Comparison of ENCODE assay signal across 9 cellular contexts in the genomic region with DNA sequence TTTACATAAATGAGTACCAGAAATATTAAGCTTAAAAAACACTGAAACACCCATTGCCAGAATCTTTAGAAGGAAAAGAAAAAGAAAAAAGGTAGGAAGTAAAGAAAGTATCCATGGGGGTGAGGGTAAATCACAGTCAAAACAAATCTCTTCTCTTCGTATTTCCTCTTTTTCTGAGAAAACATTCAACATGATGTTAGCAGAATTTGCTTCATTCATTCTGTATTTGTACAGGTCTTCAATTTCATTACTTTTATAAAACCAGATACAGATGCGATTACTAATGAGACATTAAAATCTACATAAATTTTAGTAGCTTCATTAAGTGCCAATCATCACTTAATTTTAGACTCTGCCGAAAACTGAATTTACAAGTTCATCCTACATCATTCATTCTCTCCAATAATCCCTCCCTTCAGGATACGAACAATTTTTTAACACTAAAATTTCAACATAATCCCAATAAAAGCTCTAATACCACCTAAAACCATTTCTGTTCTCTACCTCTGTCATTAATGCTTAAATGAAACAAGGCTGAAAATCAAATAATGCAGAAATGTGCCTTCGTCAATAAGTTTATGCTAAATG. TPM values are rescaled to one million over a fixed set of nuclear protein-coding genes. Genes with fewer than 3 reads are reported as not detected.
DNase-seq lines count a peak whose midpoint lies in the region; ATAC-seq, FAIRE-seq and TF ChIP-seq lines count a peak whose summit lies in the region.
"Had no signal": no experiment of that assay in that cellular context is flagged by ENCODE, and none has a peak within 500 bp of the region (broad histone marks: within the 10 kb centered on the region; RNA-seq: fewer than 3 reads in every experiment).

No MANE protein-coding gene starts in this region.

- H3K4me3 ChIP-seq in AG04450 (ENCODE audit: low read depth, low read length), result peak overlapping the region; percentile 70
- H3K4me3 ChIP-seq in keratinocyte (ENCODE audit: control insufficient read depth in 2 of 3, extremely low read depth in 1 of 3, insufficient read depth in 2 of 3, low read depth in 1 of 3, low read length in 3 of 3), result peak overlapping the region; percentile 64 to 94 (median 86)

- no peaks in the 10 kb centered on the region for H3K27me3 ChIP-seq in AG04450 (ENCODE audit: control insufficient read depth, insufficient read depth, low read length)
- no peaks in the 10 kb centered on the region for H3K27me3 ChIP-seq in keratinocyte (ENCODE audit: control insufficient read depth, extremely low read depth, insufficient read depth, low read length)

- peak; percentile 28 for ATAC-seq in GM18511 (IDR thresholded peaks at IDR 0.05; ENCODE audit: unreplicated experiment)
- ATAC-seq in HG03457 (IDR thresholded peaks at IDR 0.05; ENCODE audit: unreplicated experiment), result no peak
- ATAC-seq in HG03196 (IDR thresholded peaks at IDR 0.05; ENCODE audit: unreplicated experiment), result no peak

- no peak overlapping the region for H3K27ac ChIP-seq in AG04450 (ENCODE audit: low read depth, low read length)
- peak overlapping the region; percentile 84 for H3K27ac ChIP-seq in keratinocyte (ENCODE audit: control insufficient read depth, insufficient read depth, low read length)

- no peaks in the 10 kb centered on the region for H4K20me1 ChIP-seq in keratinocyte (ENCODE audit: control insufficient read depth, extremely low read depth, insufficient read depth, low read length)

- FAIRE-seq in keratinocyte (lab: Jason Lieb, UNC), result no peak

- H2AFZ ChIP-seq in keratinocyte (ENCODE audit: control insufficient read depth, low read length), result no peak overlapping the region

- no peaks in the 10 kb centered on the region for H3K9me3 Mint-ChIP-seq in activated T-helper 2 cell treated with anti-CD3 and anti-CD28 coated beads, Interferon-gamma antibody, Interleukin-2, Interleukin-4, amounts not matched to agents 10 μg/mL and 5 μg/mL and 100 μg/mL, durations not matched to agents 14 hours and 24 hours and 36 hours

- peak overlapping the region; percentile 93 for H3K9ac ChIP-seq in keratinocyte (ENCODE audit: control insufficient read depth, extremely low read depth, insufficient read depth, low read length)

- H3K9me3 ChIP-seq in AG04450 (ENCODE audit: control insufficient read depth, insufficient read depth, low read length) (no peaks in the 10 kb centered on the region), keratinocyte (ENCODE audit: control insufficient read depth, low read depth, low read length) (no peaks in the 10 kb centered on the region)

- H3K27me3 Mint-ChIP-seq in activated T-helper 2 cell treated with anti-CD3 and anti-CD28 coated beads, Interferon-gamma antibody, Interleukin-2, Interleukin-4, amounts not matched to agents 10 μg/mL and 5 μg/mL and 100 μg/mL, durations not matched to agents 14 hours and 24 hours and 36 hours (ENCODE audit: low read depth), result no peaks in the 10 kb centered on the region

- DNase-seq in AG04450 (ENCODE audit: low read depth, low spot score), result no peak
- no peak for DNase-seq in activated T-helper 2 cell treated with anti-CD3 and anti-CD28 coated beads, Interferon-gamma antibody, Interleukin-2, Interleukin-4, amounts not matched to agents 10 μg/mL and 5 μg/mL and 100 μg/mL, durations not matched to agents 14 hours and 24 hours and 36 hours (ENCODE audit: low spot score)
- no peak for DNase-seq in keratinocyte (ENCODE audit: low read depth, low spot score)
- no peak for DNase-seq in NCI-H748 treated with DMSO at 0.1 percent for 48 hours (lab: John Stamatoyannopoulos, UW)
- DNase-seq in RPMI8226, result no peak
- DNase-seq: NCI-H526 had no signal

- CTCF ChIA-PET in AG04450 (lab: Charles Lee), result interaction anchor here (0.6 to 1.6 kb wide), 6 partner anchors 240 to 683 kb away, joined by 3 to 7 read pairs (median 3); no protein-coding TSS in a partner anchor

- H3K9me1 ChIP-seq in keratinocyte (ENCODE audit: control insufficient read depth, extremely low read depth, insufficient read depth, low read length), result no peaks in the 10 kb centered on the region

- POLR2A ChIA-PET in AG04450 (lab: Yijun Ruan, JAX), result no interaction called here

- peaks cover 0 to 2% of the 10 kb centered on the region in 2 experiments for H3K36me3 ChIP-seq in keratinocyte (ENCODE audit: control insufficient read depth in 2 of 2, extremely low read depth in 1 of 2, insufficient read depth in 2 of 2, low read length in 2 of 2)

- H3K36me3 Mint-ChIP-seq in activated T-helper 2 cell treated with anti-CD3 and anti-CD28 coated beads, Interferon-gamma antibody, Interleukin-2, Interleukin-4, amounts not matched to agents 10 μg/mL and 5 μg/mL and 100 μg/mL, durations not matched to agents 14 hours and 24 hours and 36 hours (ENCODE audit: low read depth), result peaks cover 54% of the 10 kb centered on the region

- peaks cover 56% of the 10 kb centered on the region for H3K4me1 Mint-ChIP-seq in activated T-helper 2 cell treated with anti-CD3 and anti-CD28 coated beads, Interferon-gamma antibody, Interleukin-2, Interleukin-4, amounts not matched to agents 10 μg/mL and 5 μg/mL and 100 μg/mL, durations not matched to agents 14 hours and 24 hours and 36 hours (ENCODE audit: low read depth)

- TF ChIP-seq CTCF in AG04450 (IDR thresholded peaks at IDR 0.05; ENCODE audit: low read depth, low read length) (no peak), keratinocyte (optimal IDR thresholded peaks at IDR 0.05 in 1 of 3, IDR thresholded peaks at IDR 0.05 in 1 of 3, conservative IDR thresholded peaks at IDR 0.05 in 1 of 3; ENCODE audit: extremely low read depth in 1 of 3, insufficient read depth in 2 of 3, low read length in 3 of 3) (no peak)

- peaks cover 99% of the 10 kb centered on the region for H3K79me2 ChIP-seq in keratinocyte (ENCODE audit: control insufficient read depth, insufficient read depth, low read length)

- dilution Hi-C loops in keratinocyte (cut with MboI; ENCODE audit: extremely low pct_ligation_motif_present, low sequenced_read_pairs), result no loop called here

- H3K4me1 ChIP-seq in keratinocyte (ENCODE audit: control insufficient read depth, extremely low read depth, insufficient read depth, low read length), result peaks cover 28% of the 10 kb centered on the region

- peak overlapping the region; percentile 81 for H3K4me2 ChIP-seq in keratinocyte (ENCODE audit: control insufficient read depth, extremely low read depth, insufficient read depth, low read depth, low read length)

- intact Hi-C loops in activated T-helper 2 cell treated with anti-CD3 and anti-CD28 coated beads, Interferon-gamma antibody, Interleukin-2, Interleukin-4, amounts not matched to agents 10 μg/mL and 5 μg/mL and 100 μg/mL, durations not matched to agents 14 hours and 24 hours and 36 hours (cut with micrococcal nuclease), result no loop called here

- no peak overlapping the region for H3K27ac Mint-ChIP-seq in activated T-helper 2 cell treated with anti-CD3 and anti-CD28 coated beads, Interferon-gamma antibody, Interleukin-2, Interleukin-4, amounts not matched to agents 10 μg/mL and 5 μg/mL and 100 μg/mL, durations not matched to agents 14 hours and 24 hours and 36 hours

- peak overlapping the region; percentile 65 for H3K4me3 Mint-ChIP-seq in activated T-helper 2 cell treated with anti-CD3 and anti-CD28 coated beads, Interferon-gamma antibody, Interleukin-2, Interleukin-4, amounts not matched to agents 10 μg/mL and 5 μg/mL and 100 μg/mL, durations not matched to agents 14 hours and 24 hours and 36 hours (ENCODE audit: low read depth)

RNA-seq across cellular contexts. Expression of a gene that starts 7.0 kb away (rescaled TPM):
- polyA plus RNA-seq in AG04450 (2011; rRNA removed) (34.7 and 44.1 TPM in 2 replicates), keratinocyte (21.7 to 30.7 TPM (median 25.8 TPM) in 3 replicates)
- 43.3 and 66.9 TPM in 2 replicates for polyA minus RNA-seq in AG04450 (2011; rRNA and poly(A)+ RNA removed)
- 51.3 and 52.0 TPM in 2 replicates for total RNA-seq in activated T-helper 2 cell treated with anti-CD3 and anti-CD28 coated beads, Interferon-gamma antibody, Interleukin-2, Interleukin-4, amounts not matched to agents 10 μg/mL and 5 μg/mL and 100 μg/mL, durations not matched to agents 14 hours and 24 hours and 36 hours
- polyA plus RNA-seq in keratinocyte (2011; ENCODE audit: low read depth), result 14.8 TPM
- polyA plus RNA-seq in keratinocyte (2011; cell fraction: cytosol; rRNA removed), result 12.4 and 23.6 TPM in 2 replicates
- 24.1 and 28.0 TPM in 2 replicates for polyA plus RNA-seq in keratinocyte (2011; cell fraction: nucleus; rRNA removed)
- 19.3 and 23.3 TPM in 2 replicates for polyA plus RNA-seq in keratinocyte (2012; ENCODE audit: low replicate concordance)
- polyA minus RNA-seq in keratinocyte, result 16.2 to 59.6 TPM (median 49.4 TPM) in 3 replicates
- 24.4 TPM for polyA minus RNA-seq in keratinocyte (2011; cell fraction: cytosol; rRNA and poly(A)+ RNA removed)
- polyA minus RNA-seq in keratinocyte (2011; cell fraction: nucleus; rRNA and poly(A)+ RNA removed), result 43.6 and 80.7 TPM in 2 replicates
